ENCODE assay signal across 26 cellular contexts in genomic region chr2:76194376-76194775, GRCh38.
"Had no signal": no experiment of that assay in that cellular context is flagged by ENCODE, and none has a peak within 500 bp of the region (broad histone marks: within the 10 kb centered on the region; RNA-seq: fewer than 3 reads in every experiment).

No MANE protein-coding gene starts in this region.

- H3K9ac ChIP-seq: parathyroid adenoma had no signal

- ATAC-seq: heart left ventricle; left colon; left lung; naive thymus-derived CD8-positive, alpha-beta T cell; right cardiac atrium; sciatic nerve; stimulated activated effector memory CD8-positive, alpha-beta T cell treated with anti-CD3 and anti-CD28 coated beads, Interleukin-12 subunit alpha, Interleukin-12 subunit beta, amount 100 ng/mL, for 72 hours; upper lobe of right lung had no signal

- H3K4me1 Mint-ChIP-seq: immature natural killer cell; naive thymus-derived CD8-positive, alpha-beta T cell; nephron; stimulated activated effector memory CD8-positive, alpha-beta T cell treated with anti-CD3 and anti-CD28 coated beads, Interleukin-12 subunit alpha, Interleukin-12 subunit beta, amount 100 ng/mL, for 72 hours had no signal

- H3K27me3 ChIP-seq: left lung, spleen, suprapubic skin, tibial artery, upper lobe of right lung had no signal

- H3K9me3 ChIP-seq: heart left ventricle, left lung, spleen, suprapubic skin, thoracic aorta, tibial artery, upper lobe of right lung had no signal

- H3K4me3 Mint-ChIP-seq: immature natural killer cell; mesothelial cell of epicardium; naive thymus-derived CD8-positive, alpha-beta T cell; nephron; stimulated activated effector memory CD8-positive, alpha-beta T cell treated with anti-CD3 and anti-CD28 coated beads, Interleukin-12 subunit alpha, Interleukin-12 subunit beta, amount 100 ng/mL, for 72 hours; stimulated activated naive CD8-positive, alpha-beta T cell treated with anti-CD3 and anti-CD28 coated beads, Interleukin-15, Interleukin-2, amounts not matched to agents 100 ng/mL and 50 ng/mL, for 24 hours had no signal

- DNase-seq: heart left ventricle; hypothalamus; immature natural killer cell; kidney; left colon; left lung; mesendoderm; naive thymus-derived CD8-positive, alpha-beta T cell; nucleus accumbens; right cardiac atrium; small intestine; spleen; stimulated activated CD4-positive, alpha-beta T cell treated with anti-CD3 and anti-CD28 coated beads, Interleukin-4, amount 100 ng/mL, for 24 hours; stimulated activated naive CD4-positive, alpha-beta T cell; tibial artery; trophoblast cell; upper lobe of right lung had no signal

- H3K4me1 ChIP-seq: heart left ventricle, left lung, parathyroid adenoma, spleen, suprapubic skin, tibial artery, upper lobe of right lung had no signal

- H2AFZ ChIP-seq: parathyroid adenoma had no signal

- H3K36me3 ChIP-seq: heart left ventricle, left lung, spleen, suprapubic skin, thoracic aorta, tibial artery, upper lobe of right lung had no signal

- H3K4me3 ChIP-seq: heart left ventricle, left lung, lung, spleen, suprapubic skin, thoracic aorta, tibial artery, upper lobe of right lung had no signal

- H3K9me3 Mint-ChIP-seq: mesothelial cell of epicardium, nephron had no signal

- H3K27me3 Mint-ChIP-seq: naive thymus-derived CD8-positive, alpha-beta T cell; stimulated activated naive CD8-positive, alpha-beta T cell treated with anti-CD3 and anti-CD28 coated beads, Interleukin-15, Interleukin-2, amounts not matched to agents 100 ng/mL and 50 ng/mL, for 24 hours had no signal

- H3K36me3 Mint-ChIP-seq: immature natural killer cell; mesothelial cell of epicardium; naive thymus-derived CD8-positive, alpha-beta T cell; stimulated activated effector memory CD8-positive, alpha-beta T cell treated with anti-CD3 and anti-CD28 coated beads, Interleukin-12 subunit alpha, Interleukin-12 subunit beta, amount 100 ng/mL, for 72 hours had no signal

- H3K27ac ChIP-seq: heart left ventricle, left lung, parathyroid adenoma, spleen, suprapubic skin, thoracic aorta, tibial artery, upper lobe of right lung had no signal

- H3K27ac Mint-ChIP-seq: immature natural killer cell; mesothelial cell of epicardium; naive thymus-derived CD8-positive, alpha-beta T cell; nephron; stimulated activated effector memory CD8-positive, alpha-beta T cell treated with anti-CD3 and anti-CD28 coated beads, Interleukin-12 subunit alpha, Interleukin-12 subunit beta, amount 100 ng/mL, for 72 hours; stimulated activated naive CD8-positive, alpha-beta T cell treated with anti-CD3 and anti-CD28 coated beads, Interleukin-15, Interleukin-2, amounts not matched to agents 100 ng/mL and 50 ng/mL, for 24 hours had no signal
